In genomic region chr13:67855837-67856238, GRCh38 we compare ENCODE assay signal across 22 cellular contexts.
"Had no signal": no experiment of that assay in that cellular context is flagged by ENCODE, and none has a peak within 500 bp of the region (broad histone marks: within the 10 kb centered on the region; RNA-seq: fewer than 3 reads in every experiment).

No MANE protein-coding gene starts in this region.

- H3K9me3 Mint-ChIP-seq: neural crest cell had no signal

- H3K79me2 ChIP-seq: parathyroid adenoma had no signal

- H3K27ac Mint-ChIP-seq: naive thymus-derived CD8-positive, alpha-beta T cell; stimulated activated naive B cell treated with anti-CD40 and anti-IgM and Interleukin-4, amounts not matched to agents 10 μg/mL and 1 μg/mL and 100 μg/mL, for 72 hours; stimulated activated naive CD8-positive, alpha-beta T cell treated with anti-CD3 and anti-CD28 coated beads, Interleukin-15, amount 100 ng/mL, for 72 hours had no signal

- H3K4me3 ChIP-seq: coronary artery, esophagus muscularis mucosa, gastrocnemius medialis, heart right ventricle, mucosa of descending colon, psoas muscle, right lobe of liver, thoracic aorta had no signal

- H3K4me3 Mint-ChIP-seq: naive thymus-derived CD8-positive, alpha-beta T cell; neural crest cell; stimulated activated naive B cell treated with anti-CD40 and anti-IgM and Interleukin-4, amounts not matched to agents 10 μg/mL and 1 μg/mL and 100 μg/mL, for 72 hours; stimulated activated naive CD8-positive, alpha-beta T cell treated with anti-CD3 and anti-CD28 coated beads, Interleukin-15, amount 100 ng/mL, for 72 hours had no signal

- DNase-seq: effector CD4-positive, alpha-beta T cell; gastrocnemius medialis; heart right ventricle; hypothalamus; kidney glomerular epithelial cell; mammary epithelial cell; mucosa of descending colon; naive thymus-derived CD8-positive, alpha-beta T cell; psoas muscle; retina; right lobe of liver; stimulated activated CD4-positive, alpha-beta T cell treated with anti-CD3 and anti-CD28 coated beads, Interleukin-1b, Interleukin-23, amount 100 ng/mL, for 48 hours; stimulated activated CD4-positive, alpha-beta T cell treated with anti-CD3 and anti-CD28 coated beads, Interleukin-4, amount 100 ng/mL, for 24 hours; stimulated activated naive B cell treated with anti-CD40 and anti-IgM and Interleukin-4, amounts not matched to agents 10 μg/mL and 1 μg/mL and 100 μg/mL, for 72 hours; stimulated activated naive CD8-positive, alpha-beta T cell treated with anti-CD3 and anti-CD28 coated beads, Interleukin-15, amount 100 ng/mL, for 72 hours; trophoblast cell had no signal

- H3K27ac ChIP-seq: coronary artery, esophagus muscularis mucosa, gastrocnemius medialis, heart right ventricle, parathyroid adenoma, psoas muscle, right lobe of liver, thoracic aorta had no signal

- H3K27me3 ChIP-seq: esophagus muscularis mucosa, gastrocnemius medialis, heart right ventricle, right lobe of liver had no signal

- ATAC-seq: gastrocnemius medialis; heart right ventricle; left lobe of liver; mucosa of descending colon; naive thymus-derived CD8-positive, alpha-beta T cell; psoas muscle; right lobe of liver; stimulated activated naive B cell treated with anti-CD40 and anti-IgM and Interleukin-4, amounts not matched to agents 10 μg/mL and 1 μg/mL and 100 μg/mL, for 72 hours; stimulated activated naive CD8-positive, alpha-beta T cell treated with anti-CD3 and anti-CD28 coated beads, Interleukin-15, amount 100 ng/mL, for 72 hours had no signal

- H3K4me1 ChIP-seq: esophagus muscularis mucosa, gastrocnemius medialis, heart right ventricle, parathyroid adenoma, psoas muscle, right lobe of liver had no signal

- H3K27me3 Mint-ChIP-seq: naive thymus-derived CD8-positive, alpha-beta T cell; stimulated activated naive B cell treated with anti-CD40 and anti-IgM and Interleukin-4, amounts not matched to agents 10 μg/mL and 1 μg/mL and 100 μg/mL, for 72 hours; stimulated activated naive CD8-positive, alpha-beta T cell treated with anti-CD3 and anti-CD28 coated beads, Interleukin-15, amount 100 ng/mL, for 72 hours had no signal

- H3K4me1 Mint-ChIP-seq: naive thymus-derived CD8-positive, alpha-beta T cell; stimulated activated naive B cell treated with anti-CD40 and anti-IgM and Interleukin-4, amounts not matched to agents 10 μg/mL and 1 μg/mL and 100 μg/mL, for 72 hours; stimulated activated naive CD8-positive, alpha-beta T cell treated with anti-CD3 and anti-CD28 coated beads, Interleukin-15, amount 100 ng/mL, for 72 hours had no signal

- H3K9me3 ChIP-seq: esophagus muscularis mucosa, gastrocnemius medialis, heart right ventricle, mucosa of descending colon, psoas muscle, right lobe of liver, thoracic aorta had no signal

- H3K36me3 ChIP-seq: esophagus muscularis mucosa, gastrocnemius medialis, heart right ventricle, right lobe of liver, thoracic aorta had no signal

- H3K9ac ChIP-seq: parathyroid adenoma had no signal

- H2AFZ ChIP-seq: parathyroid adenoma had no signal

- H3K36me3 Mint-ChIP-seq: naive thymus-derived CD8-positive, alpha-beta T cell; stimulated activated naive B cell treated with anti-CD40 and anti-IgM and Interleukin-4, amounts not matched to agents 10 μg/mL and 1 μg/mL and 100 μg/mL, for 72 hours had no signal
